ENCODE assay signal across 28 cellular contexts in genomic region chr10:81541517-81541916, GRCh38.
"Had no signal": no experiment of that assay in that cellular context is flagged by ENCODE, and none has a peak within 500 bp of the region (broad histone marks: within the 10 kb centered on the region; RNA-seq: fewer than 3 reads in every experiment).

No MANE protein-coding gene starts in this region.

- H3K27ac ChIP-seq: colonic mucosa, epithelial cell of prostate, esophagus squamous epithelium, gastroesophageal sphincter, heart left ventricle, hepatocyte, left lung had no signal

- H3K4me3 Mint-ChIP-seq: dendritic cell treated with granulocyte-macrophage colony-stimulating factor and Interleukin-4, amounts not matched to agents 40 ng/mL and 50 ng/mL, for 4 days; effector memory CD8-positive, alpha-beta T cell; endodermal cell; immature natural killer cell; memory B cell; naive thymus-derived CD4-positive, alpha-beta T cell had no signal

- H3K36me3 Mint-ChIP-seq: immature natural killer cell; memory B cell; naive thymus-derived CD4-positive, alpha-beta T cell had no signal

- H3K4me3 ChIP-seq: colonic mucosa, esophagus squamous epithelium, gastroesophageal sphincter, heart left ventricle, hepatocyte, left lung, lung had no signal

- H3K36me3 ChIP-seq: colonic mucosa, esophagus squamous epithelium, gastroesophageal sphincter, heart left ventricle, left lung had no signal

- H3K9me3 ChIP-seq: colonic mucosa, esophagus squamous epithelium, gastroesophageal sphincter had no signal

- H3K9me3 Mint-ChIP-seq: endodermal cell had no signal

- H3K27ac Mint-ChIP-seq: dendritic cell treated with granulocyte-macrophage colony-stimulating factor and Interleukin-4, amounts not matched to agents 40 ng/mL and 50 ng/mL, for 4 days; effector memory CD8-positive, alpha-beta T cell; endodermal cell; immature natural killer cell; memory B cell; naive thymus-derived CD4-positive, alpha-beta T cell had no signal

- ATAC-seq: effector memory CD8-positive, alpha-beta T cell; esophagus mucosa; gastroesophageal sphincter; heart left ventricle; left cardiac atrium; left lung; left ventricle myocardium superior; naive thymus-derived CD4-positive, alpha-beta T cell had no signal

- H3K4me1 ChIP-seq: colonic mucosa, esophagus squamous epithelium, gastroesophageal sphincter, heart left ventricle, left lung had no signal

- FAIRE-seq: endometrium had no signal

- H3K4me1 Mint-ChIP-seq: endodermal cell; immature natural killer cell; memory B cell; naive thymus-derived CD4-positive, alpha-beta T cell had no signal

- H3K4me2 ChIP-seq: hepatocyte had no signal

- H3K27me3 Mint-ChIP-seq: dendritic cell treated with granulocyte-macrophage colony-stimulating factor and Interleukin-4, amounts not matched to agents 40 ng/mL and 50 ng/mL, for 4 days; effector memory CD8-positive, alpha-beta T cell; memory B cell; naive thymus-derived CD4-positive, alpha-beta T cell had no signal

- DNase-seq: colonic mucosa; cortex of kidney; effector CD8-positive, alpha-beta T cell; effector memory CD8-positive, alpha-beta T cell; endodermal cell; erythroblast; esophagus squamous epithelium; foreskin fibroblast; foreskin melanocyte; heart left ventricle; hypothalamus; immature natural killer cell; islet precursor cell; left cardiac atrium; left lung; left ventricle myocardium superior; mammary epithelial cell; mesendoderm; midbrain; naive thymus-derived CD4-positive, alpha-beta T cell had no signal

- H3K27me3 ChIP-seq: colonic mucosa, esophagus squamous epithelium, gastroesophageal sphincter, heart left ventricle, hepatocyte, left lung had no signal
